ENCODE assay signal across 30 cellular contexts in genomic region chr13:25196971-25197370, GRCh38. TPM values are rescaled to one million over a fixed set of nuclear protein-coding genes. Genes with fewer than 3 reads are reported as not detected.
"Had no signal": no experiment of that assay in that cellular context is flagged by ENCODE, and none has a peak within 500 bp of the region (broad histone marks: within the 10 kb centered on the region; RNA-seq: fewer than 3 reads in every experiment).

No MANE protein-coding gene starts in this region.

- H3K27me3 ChIP-seq: pancreas, testis had no signal

- H3K4me1 ChIP-seq: esophagus squamous epithelium, left lung, lower lobe of right lung, pancreas, prostate gland, sigmoid colon, testis had no signal

- ATAC-seq: activated CD8-positive, alpha-beta T cell treated with anti-CD3 and anti-CD28 coated beads for 36 hours; activated T-cell treated with anti-CD3 and anti-CD28 coated beads, Interleukin-2, amount 50 U/mL, for 4 hours; activated T-helper 17 cell treated with anti-CD3 and anti-CD28 coated beads, Interleukin-2, amount 50 U/mL, for 72 hours; left lung; lower lobe of right lung; naive thymus-derived CD8-positive, alpha-beta T cell; pancreas; WTC11 had no signal

- H3K27ac ChIP-seq: epithelial cell of prostate, esophagus squamous epithelium, left lung, lower lobe of right lung, pancreas, prostate gland, sigmoid colon, testis had no signal

- H3K36me3 ChIP-seq: esophagus squamous epithelium, left lung, lower lobe of right lung, pancreas, prostate gland, sigmoid colon had no signal

- DNase-seq: activated CD4-positive, alpha-beta T cell treated with anti-CD3 and anti-CD28 coated beads for 1 hour; activated CD4-positive, alpha-beta T cell treated with anti-CD3 and anti-CD28 coated beads, Interleukin-2, amount 10 ng/mL, durations not matched to agents 7 days and 5 days; activated CD8-positive, alpha-beta T cell treated with anti-CD3 and anti-CD28 coated beads for 36 hours; activated gamma-delta T cell treated with Interleukin-2 at 50 U/mL for 16 hours; activated naive CD4-positive, alpha-beta T cell treated with anti-CD3 and anti-CD28 coated beads, Interleukin-2, amount 50 U/mL, for 16 hours; activated T-cell treated with anti-CD3 and anti-CD28 coated beads, Interleukin-2, amount 50 U/mL, for 4 hours; amygdala; central memory CD4-positive, alpha-beta T cell; effector CD4-positive, alpha-beta T cell; esophagus squamous epithelium; foreskin melanocyte; kidney glomerular epithelial cell; left lung; lower lobe of right lung; mesenchymal stem cell; naive thymus-derived CD8-positive, alpha-beta T cell; nucleus accumbens; pancreas; sigmoid colon; small intestine; stimulated activated CD4-positive, alpha-beta T cell treated with anti-CD3 and anti-CD28 coated beads, Interleukin-4, amount 100 ng/mL, for 4 hours; stimulated activated CD8-positive, alpha-beta memory T cell treated with anti-CD3 and anti-CD28 coated beads, Interleukin-4, amount 100 ng/mL, for 48 hours; stimulated activated naive CD4-positive, alpha-beta T cell; testis; trophoblast cell had no signal

- H3K4me3 ChIP-seq: esophagus squamous epithelium, left lung, lower lobe of right lung, pancreas, prostate gland, sigmoid colon, testis had no signal

- H3K9me3 ChIP-seq: esophagus squamous epithelium, left lung, lower lobe of right lung, pancreas, prostate gland, sigmoid colon, testis had no signal

RNA-seq across cellular contexts. Expression of gene AMER2, which starts 24.9 kb away (rescaled TPM):
- total RNA-seq: activated CD4-positive, alpha-beta T cell treated with anti-CD3 and anti-CD28 coated beads, Interleukin-2, amount 10 ng/mL, durations not matched to agents 7 days and 5 days; activated CD8-positive, alpha-beta T cell treated with anti-CD3 and anti-CD28 coated beads for 36 hours; activated T-cell treated with anti-CD3 and anti-CD28 coated beads, Interleukin-2, amount 50 U/mL, for 4 hours; activated T-helper 17 cell treated with anti-CD3 and anti-CD28 coated beads, Interleukin-2, amount 50 U/mL, for 72 hours; esophagus squamous epithelium; glomerular endothelial cell; lower lobe of right lung; naive thymus-derived CD8-positive, alpha-beta T cell; pancreas had no signal
